Comparison of ENCODE assay signal across 8 cellular contexts in the genomic region with DNA sequence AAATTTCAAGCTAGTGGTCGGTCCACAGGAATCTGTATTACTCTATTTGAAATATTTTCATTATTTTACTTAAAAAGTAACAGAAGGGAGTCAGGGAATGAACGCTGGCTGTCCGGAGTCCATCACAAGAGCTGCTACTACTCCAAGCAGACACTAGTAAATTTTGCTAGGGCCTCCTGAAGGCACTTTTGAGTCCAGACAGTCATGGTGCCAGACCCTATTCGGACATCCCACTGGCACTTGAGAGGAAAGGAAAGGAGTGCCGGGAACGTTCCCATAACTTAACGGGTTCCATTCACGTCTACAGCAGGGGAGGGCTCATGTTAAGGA. TPM values are rescaled to one million over a fixed set of nuclear protein-coding genes. Genes with fewer than 3 reads are reported as not detected.
DNase-seq lines count a peak whose midpoint lies in the region; ATAC-seq and TF ChIP-seq lines count a peak whose summit lies in the region.

No MANE protein-coding gene starts in this region.

- intact Hi-C loops in lower leg skin (cut with DNase I; ENCODE audit: low total_unique reads): no loop called here

- WGBS in lower leg skin, 2 donors: 12 to 17% methylated on average over 8 of the region's 8 CpGs
- 12% methylated on average over 8 of the region's 8 CpGs for WGBS in urinary bladder

- POLR2A ChIA-PET in CD8-positive, alpha-beta memory T cell (lab: Charles Lee): interaction anchor here (0.6 to 1.2 kb wide), 3 partner anchors 12 to 308 kb away, joined by 3 to 4 read pairs (median 4); no protein-coding TSS in a partner anchor

- TF ChIP-seq CTCF in lower leg skin (IDR thresholded peaks at IDR 0.05): no peak

- H3K4me1 Mint-ChIP-seq in CD8-positive, alpha-beta memory T cell: peaks cover 37 to 55% (median 50%) of the 10 kb centered on the region in 3 donors
- peaks cover 52% of the 10 kb centered on the region for H3K4me1 Mint-ChIP-seq in activated naive CD8-positive, alpha-beta T cell treated with anti-CD3 and anti-CD28 coated beads, Interleukin-2, amount 50 U/mL, for 24 hours

- DNase-seq in CD8-positive, alpha-beta memory T cell: no peak
- DNase-seq in activated naive CD8-positive, alpha-beta T cell treated with anti-CD3 and anti-CD28 coated beads, Interleukin-2, amount 50 U/mL, for 24 hours: no peak
- DNase-seq in lower leg skin (ENCODE audit: low spot score in 2 of 2): no peak
- DNase-seq in stimulated activated CD4-positive, alpha-beta T cell treated with anti-CD3 and anti-CD28 coated beads, Interleukin-15, amount 100 ng/mL, for 24 hours: no peak

- peak overlapping the region; percentile 98 for H3K4me3 ChIP-seq in CD8-positive, alpha-beta memory T cell (ENCODE audit: low read length)
- H3K4me3 ChIP-seq in lower leg skin (ENCODE audit: low read depth, poor library complexity, severe bottlenecking): peak overlapping the region; percentile 84
- H3K4me3 ChIP-seq in urinary bladder (ENCODE audit: low read depth, low read length): peak overlapping the region; percentile 46

- H3K27ac ChIP-seq in CD8-positive, alpha-beta memory T cell (ENCODE audit: low read depth, low read length): peak overlapping the region; percentile 93
- H3K27ac ChIP-seq in urinary bladder (ENCODE audit: low read depth): peak overlapping the region; percentile 95

- H3K27ac Mint-ChIP-seq in CD8-positive, alpha-beta memory T cell: peak overlapping the region; percentile 95 to 99 (median 97)
- H3K27ac Mint-ChIP-seq in activated naive CD8-positive, alpha-beta T cell treated with anti-CD3 and anti-CD28 coated beads, Interleukin-2, amount 50 U/mL, for 24 hours: peak overlapping the region; percentile 90

- no peaks in the 10 kb centered on the region for H3K9me3 ChIP-seq in CD8-positive, alpha-beta memory T cell (ENCODE audit: low read length)

- peak overlapping the region; percentile 84 to 99 (median 96) for H3K4me3 Mint-ChIP-seq in CD8-positive, alpha-beta memory T cell
- H3K4me3 Mint-ChIP-seq in activated naive CD8-positive, alpha-beta T cell treated with anti-CD3 and anti-CD28 coated beads, Interleukin-2, amount 50 U/mL, for 24 hours: peak overlapping the region; percentile 87

- no peaks in the 10 kb centered on the region for H3K27me3 ChIP-seq in CD8-positive, alpha-beta memory T cell (ENCODE audit: insufficient read depth, low read length, poor library complexity, severe bottlenecking)

- peaks cover 37% of the 10 kb centered on the region for H3K4me1 ChIP-seq in CD8-positive, alpha-beta memory T cell (ENCODE audit: insufficient read depth, low read length)
- H3K4me1 ChIP-seq in urinary bladder (ENCODE audit: insufficient read depth): peaks cover 1% of the 10 kb centered on the region

- no peaks in the 10 kb centered on the region for H3K27me3 Mint-ChIP-seq in CD8-positive, alpha-beta memory T cell
- no peaks in the 10 kb centered on the region for H3K27me3 Mint-ChIP-seq in activated naive CD8-positive, alpha-beta T cell treated with anti-CD3 and anti-CD28 coated beads, Interleukin-2, amount 50 U/mL, for 24 hours

- H3K36me3 Mint-ChIP-seq in CD8-positive, alpha-beta memory T cell: peaks cover 0 to 14% (median 3%) of the 10 kb centered on the region in 3 donors
- peaks cover 16% of the 10 kb centered on the region for H3K36me3 Mint-ChIP-seq in activated naive CD8-positive, alpha-beta T cell treated with anti-CD3 and anti-CD28 coated beads, Interleukin-2, amount 50 U/mL, for 24 hours (ENCODE audit: low read depth)

- CTCF ChIA-PET in CD8-positive, alpha-beta memory T cell (lab: Charles Lee): interaction anchor here (0.9 to 3.9 kb wide), 3 partner anchors 11 to 242 kb away, joined by 3 to 18 read pairs (median 4); no protein-coding TSS in a partner anchor

- peak; percentile 1 for ATAC-seq in HG02798 (IDR thresholded peaks at IDR 0.05; ENCODE audit: poor library complexity, unreplicated experiment)
- ATAC-seq in activated naive CD8-positive, alpha-beta T cell treated with anti-CD3 and anti-CD28 coated beads, Interleukin-2, amount 50 U/mL, for 24 hours: no peak
- no peak for ATAC-seq in GM18498 (IDR thresholded peaks at IDR 0.05; ENCODE audit: unreplicated experiment)
- ATAC-seq in HG02678 (IDR thresholded peaks at IDR 0.05; ENCODE audit: unreplicated experiment): no peak

- no peak for TF ChIP-seq POLR2A in lower leg skin (IDR thresholded peaks at IDR 0.05)

- no peaks in the 10 kb centered on the region for H3K9me3 Mint-ChIP-seq in CD8-positive, alpha-beta memory T cell
- no peaks in the 10 kb centered on the region for H3K9me3 Mint-ChIP-seq in activated naive CD8-positive, alpha-beta T cell treated with anti-CD3 and anti-CD28 coated beads, Interleukin-2, amount 50 U/mL, for 24 hours

- no peaks in the 10 kb centered on the region for H3K36me3 ChIP-seq in CD8-positive, alpha-beta memory T cell (ENCODE audit: insufficient read depth, low read length)
- H3K36me3 ChIP-seq in urinary bladder (ENCODE audit: insufficient read depth): no peaks in the 10 kb centered on the region

RNA-seq across cellular contexts. Expression of a gene that starts 0.6 kb away (rescaled TPM):
- total RNA-seq in CD8-positive, alpha-beta memory T cell: 10 to 100 TPM; 15.5 to 17.6 TPM
- polyA plus RNA-seq in CD8-positive, alpha-beta memory T cell: 38.4 TPM
- 10 to 100 TPM; 10.2 to 15.6 (median 12.1) TPM for total RNA-seq in lower leg skin
- total RNA-seq in urinary bladder: 26.8 TPM
- polyA plus RNA-seq in urinary bladder: 11.2 TPM

Comparison
In these comparisons a context has a peak if more than half of its experiments do, and no peak if none do; other contexts are left out.
1. H3K4me3 ChIP-seq: peak in every context shown above with its lines; median percentile 98 in CD8-positive, alpha-beta memory T cell; 84 in lower leg skin; 46 in urinary bladder.